In the genomic region with DNA sequence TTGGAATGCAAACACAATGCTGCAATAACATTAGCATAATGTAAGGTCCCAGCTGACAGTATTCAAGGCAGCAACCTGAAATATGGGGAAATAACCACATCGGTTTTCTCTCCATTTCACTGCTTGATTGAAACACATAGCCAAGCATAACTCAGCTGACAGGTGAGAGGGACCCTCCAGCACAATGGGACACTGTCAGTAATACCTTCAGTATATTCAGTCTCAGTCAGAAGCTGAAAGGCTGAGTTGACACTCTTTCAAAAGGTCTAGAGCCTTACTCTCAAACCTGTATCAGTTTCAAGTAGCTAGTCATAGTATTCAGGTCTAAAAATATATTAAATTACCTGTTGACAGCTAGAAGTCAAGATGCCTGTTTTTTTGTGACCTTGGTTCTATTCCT, we compare ENCODE assay signal across 33 cellular contexts.
"Had no signal": no experiment of that assay in that cellular context is flagged by ENCODE, and none has a peak within 500 bp of the region (broad histone marks: within the 10 kb centered on the region; RNA-seq: fewer than 3 reads in every experiment).

No MANE protein-coding gene starts in this region.

- ATAC-seq: activated naive CD8-positive, alpha-beta T cell treated with anti-CD3 and anti-CD28 coated beads, Interleukin-2, amount 50 U/mL, for 24 hours; activated T-cell treated with anti-CD3 and anti-CD28 coated beads, Interleukin-2, amount 50 U/mL, for 4 hours; Panc1 had no signal

- H3K4me1 Mint-ChIP-seq: activated B cell treated with CpG ODN at 0.5 μM for 24 hours; activated naive CD4-positive, alpha-beta T cell treated with anti-CD3 and anti-CD28 coated beads, Interleukin-2, amount 10 ng/mL, durations not matched to agents 7 days and 5 days; activated naive CD8-positive, alpha-beta T cell treated with anti-CD3 and anti-CD28 coated beads, Interleukin-2, amount 50 U/mL, for 24 hours; central memory CD8-positive, alpha-beta T cell had no signal

- DNase-seq: activated B cell treated with CpG ODN at 0.5 μM for 24 hours; activated CD4-positive, alpha-beta memory T cell treated with anti-CD3 and anti-CD28 coated beads for 36 hours; activated CD4-positive, alpha-beta T cell treated with anti-CD3 and anti-CD28 coated beads for 4 hours; activated CD4-positive, alpha-beta T cell treated with anti-CD3 and anti-CD28 coated beads, Interleukin-2, amount 50 U/mL, for 1 hour; activated CD4-positive, CD25-positive, alpha-beta regulatory T cell treated with anti-CD3 and anti-CD28 coated beads, Interleukin-2, amount 50 U/mL, for 72 hours; activated CD8-positive, alpha-beta memory T cell treated with anti-CD3 and anti-CD28 coated beads, Interleukin-2, amount 50 U/mL, for 4 hours; activated effector memory CD4-positive, alpha-beta T cell treated with Interleukin-2 at 50 U/mL for 16 hours; activated naive CD4-positive, alpha-beta T cell treated with anti-CD3 and anti-CD28 coated beads, Interleukin-2, amount 10 ng/mL, durations not matched to agents 7 days and 5 days; activated naive CD8-positive, alpha-beta T cell treated with anti-CD3 and anti-CD28 coated beads, Interleukin-2, amount 50 U/mL, for 24 hours; activated T-cell treated with anti-CD3 and anti-CD28 coated beads for 4 hours; activated T-cell treated with anti-CD3 and anti-CD28 coated beads, Interleukin-2, amount 50 U/mL, for 4 hours; aorta; brain microvascular endothelial cell; NCI-H1105; NCI-H1436; NCI-H1694; NCI-H1930; NCI-H2081 treated with DMSO at 0.1 percent for 48 hours; NCI-H226; NCI-H446 treated with DMSO at 0.1 percent for 48 hours; NCI-H524; NCI-H69; NCI-H82; SIG-M5; SW 1271; T-helper 1 cell; T-helper 2 cell; T-helper 9 cell had no signal

- H3K27ac Mint-ChIP-seq: activated B cell treated with CpG ODN at 0.5 μM for 24 hours; activated CD4-positive, alpha-beta memory T cell treated with anti-CD3 and anti-CD28 coated beads for 36 hours; activated naive CD4-positive, alpha-beta T cell treated with anti-CD3 and anti-CD28 coated beads, Interleukin-2, amount 10 ng/mL, durations not matched to agents 7 days and 5 days; activated naive CD8-positive, alpha-beta T cell; activated naive CD8-positive, alpha-beta T cell treated with anti-CD3 and anti-CD28 coated beads, Interleukin-2, amount 50 U/mL, for 24 hours; activated T-helper 1 cell treated with anti-CD3 and anti-CD28 coated beads, Interleukin-12 subunit alpha, Interleukin-12 subunit beta, Interleukin-2, Interleukin-4 antibody, amounts not matched to agents 30 ng/mL and 10 ng/mL and 1 ng/mL, durations not matched to agents 14 hours and 24 hours and 36 hours had no signal

- H3K4me3 Mint-ChIP-seq: activated B cell treated with CpG ODN at 0.5 μM for 24 hours; activated CD4-positive, alpha-beta memory T cell treated with anti-CD3 and anti-CD28 coated beads for 36 hours; activated naive CD4-positive, alpha-beta T cell treated with anti-CD3 and anti-CD28 coated beads, Interleukin-2, amount 10 ng/mL, durations not matched to agents 7 days and 5 days; activated naive CD8-positive, alpha-beta T cell; activated naive CD8-positive, alpha-beta T cell treated with anti-CD3 and anti-CD28 coated beads, Interleukin-2, amount 50 U/mL, for 24 hours; activated T-cell treated with anti-CD3 and anti-CD28 coated beads, Interleukin-2, amount 50 U/mL, for 4 hours; activated T-helper 1 cell treated with anti-CD3 and anti-CD28 coated beads, Interleukin-12 subunit alpha, Interleukin-12 subunit beta, Interleukin-2, Interleukin-4 antibody, amounts not matched to agents 30 ng/mL and 10 ng/mL and 1 ng/mL, durations not matched to agents 14 hours and 24 hours and 36 hours; central memory CD8-positive, alpha-beta T cell had no signal

- H3K27ac ChIP-seq: brain microvascular endothelial cell, VCaP had no signal

- H3K36me3 Mint-ChIP-seq: activated CD4-positive, alpha-beta memory T cell treated with anti-CD3 and anti-CD28 coated beads for 36 hours; activated naive CD4-positive, alpha-beta T cell treated with anti-CD3 and anti-CD28 coated beads, Interleukin-2, amount 10 ng/mL, durations not matched to agents 7 days and 5 days; activated naive CD8-positive, alpha-beta T cell had no signal

- H3K9me3 Mint-ChIP-seq: activated T-cell treated with anti-CD3 and anti-CD28 coated beads, Interleukin-2, amount 50 U/mL, for 4 hours had no signal

- H3K27me3 Mint-ChIP-seq: activated B cell treated with CpG ODN at 0.5 μM for 24 hours; activated CD4-positive, alpha-beta memory T cell treated with anti-CD3 and anti-CD28 coated beads for 36 hours; activated naive CD4-positive, alpha-beta T cell treated with anti-CD3 and anti-CD28 coated beads, Interleukin-2, amount 10 ng/mL, durations not matched to agents 7 days and 5 days; activated naive CD8-positive, alpha-beta T cell; activated naive CD8-positive, alpha-beta T cell treated with anti-CD3 and anti-CD28 coated beads, Interleukin-2, amount 50 U/mL, for 24 hours; central memory CD8-positive, alpha-beta T cell had no signal

- H3K36me3 ChIP-seq: brain microvascular endothelial cell had no signal

- H3K27me3 ChIP-seq: brain microvascular endothelial cell had no signal
